ENCODE assay signal across 2 cellular contexts in the genomic region with DNA sequence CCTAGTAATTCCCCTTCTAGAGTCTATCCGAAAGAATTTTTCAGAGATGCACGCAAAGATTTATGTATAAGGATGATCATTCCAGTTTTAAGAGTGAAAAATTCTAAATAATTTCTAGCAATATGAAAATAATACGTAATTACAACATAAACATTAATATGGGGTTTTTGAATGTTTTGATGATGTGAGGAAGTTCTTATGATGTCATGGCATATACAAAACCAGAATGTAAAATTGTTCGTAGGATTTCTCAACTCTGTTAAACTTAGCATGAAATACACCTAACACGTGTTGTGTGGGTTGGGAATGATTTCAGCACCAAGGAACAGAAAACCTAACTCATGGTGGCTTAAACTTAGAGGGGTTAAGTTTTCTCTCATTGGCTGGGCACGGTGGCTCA.
TF ChIP-seq lines count a peak whose summit lies in the region.

No MANE protein-coding gene starts in this region.

TF ChIP-seq in HepG2, 621 proteins besides CTCF, POLR2A, EP300 and RAD21 (continued from another document):
- TF ChIP-seq ATF7 (IDR thresholded peaks at IDR 0.05), result peak; percentile 66
- no peak for TF ChIP-seq ATF7 (CRISPR knock-in tag; IDR thresholded peaks at IDR 0.05)
TF ChIP-seq in HepG2: peak in this region for 1.

TF ChIP-seq in HEK293, 187 proteins besides CTCF, POLR2A, EP300 and RAD21:
- TF ChIP-seq, protein P1, sequence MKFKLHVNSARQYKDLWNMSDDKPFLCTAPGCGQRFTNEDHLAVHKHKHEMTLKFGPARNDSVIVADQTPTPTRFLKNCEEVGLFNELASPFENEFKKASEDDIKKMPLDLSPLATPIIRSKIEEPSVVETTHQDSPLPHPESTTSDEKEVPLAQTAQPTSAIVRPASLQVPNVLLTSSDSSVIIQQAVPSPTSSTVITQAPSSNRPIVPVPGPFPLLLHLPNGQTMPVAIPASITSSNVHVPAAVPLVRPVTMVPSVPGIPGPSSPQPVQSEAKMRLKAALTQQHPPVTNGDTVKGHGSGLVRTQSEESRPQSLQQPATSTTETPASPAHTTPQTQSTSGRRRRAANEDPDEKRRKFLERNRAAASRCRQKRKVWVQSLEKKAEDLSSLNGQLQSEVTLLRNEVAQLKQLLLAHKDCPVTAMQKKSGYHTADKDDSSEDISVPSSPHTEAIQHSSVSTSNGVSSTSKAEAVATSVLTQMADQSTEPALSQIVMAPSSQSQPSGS (tag by site-specific recombination; IDR thresholded peaks at IDR 0.05; ENCODE audit: low read depth), result peak; percentile 72; the same call in 1 of the 2 replicates
- TF ChIP-seq ZNF473 (tag by site-specific recombination; IDR thresholded peaks at IDR 0.05), result no peak
- TF ChIP-seq, protein P2, sequence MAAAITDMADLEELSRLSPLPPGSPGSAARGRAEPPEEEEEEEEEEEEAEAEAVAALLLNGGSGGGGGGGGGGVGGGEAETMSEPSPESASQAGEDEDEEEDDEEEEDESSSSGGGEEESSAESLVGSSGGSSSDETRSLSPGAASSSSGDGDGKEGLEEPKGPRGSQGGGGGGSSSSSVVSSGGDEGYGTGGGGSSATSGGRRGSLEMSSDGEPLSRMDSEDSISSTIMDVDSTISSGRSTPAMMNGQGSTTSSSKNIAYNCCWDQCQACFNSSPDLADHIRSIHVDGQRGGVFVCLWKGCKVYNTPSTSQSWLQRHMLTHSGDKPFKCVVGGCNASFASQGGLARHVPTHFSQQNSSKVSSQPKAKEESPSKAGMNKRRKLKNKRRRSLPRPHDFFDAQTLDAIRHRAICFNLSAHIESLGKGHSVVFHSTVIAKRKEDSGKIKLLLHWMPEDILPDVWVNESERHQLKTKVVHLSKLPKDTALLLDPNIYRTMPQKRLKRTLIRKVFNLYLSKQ (tag by site-specific recombination; IDR thresholded peaks at IDR 0.05; ENCODE audit: borderline replicate concordance), result no peak
- TF ChIP-seq ZNF10 (tag by site-specific recombination; IDR thresholded peaks at IDR 0.05), result no peak
- TF ChIP-seq ZSCAN23 (tag by site-specific recombination; IDR thresholded peaks at IDR 0.05), result no peak
